Comparison of ENCODE assay signal across 16 cellular contexts in genomic region chr2:179332903-179333302, GRCh38.
DNase-seq lines count a peak whose midpoint lies in the region; ATAC-seq, FAIRE-seq and TF ChIP-seq lines count a peak whose summit lies in the region.
"Had no signal": no experiment of that assay in that cellular context is flagged by ENCODE, and none has a peak within 500 bp of the region (broad histone marks: within the 10 kb centered on the region; RNA-seq: fewer than 3 reads in every experiment).

No MANE protein-coding gene starts in this region.

- FAIRE-seq in urothelium cell line (lab: Jason Lieb, UNC): no peak

- in situ Hi-C loops in astrocyte of the cerebellum (cut with HindIII; ENCODE audit: low sequenced_read_pairs): no loop called here

- ATAC-seq in GM18870 (IDR thresholded peaks at IDR 0.05; ENCODE audit: unreplicated experiment): no peak
- ATAC-seq: naive thymus-derived CD8-positive, alpha-beta T cell; T-cell had no signal

- TF ChIP-seq CTCF in astrocyte of the cerebellum (IDR thresholded peaks at IDR 0.05; ENCODE audit: low read depth, low read length, missing control alignments): no peak

- no peak overlapping the region for H3K4me3 ChIP-seq in astrocyte of the cerebellum (ENCODE audit: low read depth, low read length)
- H3K4me3 ChIP-seq: HAP-1 had no signal

- DNase-seq in LHCN-M2 (ENCODE audit: low read depth) (peak; percentile 78), astrocyte of the cerebellum (ENCODE audit: low read depth) (peak; percentile 67), glomerular visceral epithelial cell (ENCODE audit: extremely low spot score) (peak; percentile 9), urothelium cell line (ENCODE audit: low spot score) (peak; percentile 38), medulla oblongata (ENCODE audit: extremely low spot score) (no peak), pons (ENCODE audit: low spot score) (no peak)
- DNase-seq: activated CD4-positive, alpha-beta T cell treated with anti-CD3 and anti-CD28 coated beads for 1 hour; activated naive CD8-positive, alpha-beta T cell treated with anti-CD3 and anti-CD28 coated beads, Interleukin-2, amount 10 ng/mL, durations not matched to agents 7 days and 5 days; activated T-cell treated with anti-CD3 and anti-CD28 coated beads for 4 hours; cortex of kidney; kidney glomerular epithelial cell; naive thymus-derived CD8-positive, alpha-beta T cell; NCI-H2171 treated with DMSO at 0.1 percent for 48 hours; T-cell had no signal

Comparison
In these comparisons a context has a peak if more than half of its experiments do, and no peak if none do; other contexts are left out.
1. DNase-seq: peak in LHCN-M2 (single experiment), astrocyte of the cerebellum (single experiment), glomerular visceral epithelial cell (single experiment) and urothelium cell line (single experiment); none in medulla oblongata (single experiment) and pons (single experiment).